Comparison of ENCODE assay signal across 19 cellular contexts in the genomic region with DNA sequence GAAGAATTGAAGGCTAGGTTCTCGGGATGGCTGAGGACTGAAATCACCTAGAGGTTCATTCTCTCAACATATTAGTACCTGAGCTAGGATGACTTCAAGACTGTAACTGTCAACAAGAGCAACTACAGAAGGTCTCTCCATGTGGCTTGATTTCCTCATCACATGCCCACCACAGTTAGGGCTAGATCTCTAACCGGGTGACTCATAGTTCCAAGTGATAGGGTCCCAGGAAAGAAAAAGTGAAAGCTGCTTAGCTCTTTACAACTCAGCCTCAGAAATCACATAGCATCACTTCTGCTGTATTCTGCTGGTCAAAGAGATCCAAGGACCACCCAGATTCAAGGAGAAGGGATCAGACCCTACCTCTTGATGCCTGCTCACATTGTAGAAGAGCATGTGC.
"Had no signal": no experiment of that assay in that cellular context is flagged by ENCODE, and none has a peak within 500 bp of the region (broad histone marks: within the 10 kb centered on the region; RNA-seq: fewer than 3 reads in every experiment).

No MANE protein-coding gene starts in this region.

- H3K4me1 ChIP-seq: adrenal gland, body of pancreas, colonic mucosa, thyroid gland had no signal

- H3K4me3 Mint-ChIP-seq: activated naive CD4-positive, alpha-beta T cell treated with anti-CD3 and anti-CD28 coated beads, Interleukin-2, amount 50 U/mL, for 24 hours had no signal

- H3K27ac Mint-ChIP-seq: activated naive CD4-positive, alpha-beta T cell treated with anti-CD3 and anti-CD28 coated beads, Interleukin-2, amount 50 U/mL, for 24 hours had no signal

- H3K27me3 ChIP-seq: adrenal gland, body of pancreas, colonic mucosa, thyroid gland had no signal

- H3K4me1 Mint-ChIP-seq: activated naive CD4-positive, alpha-beta T cell treated with anti-CD3 and anti-CD28 coated beads, Interleukin-2, amount 50 U/mL, for 24 hours had no signal

- H3K4me3 ChIP-seq: adrenal gland, body of pancreas, colonic mucosa, thyroid gland had no signal

- H3K36me3 Mint-ChIP-seq: activated naive CD4-positive, alpha-beta T cell treated with anti-CD3 and anti-CD28 coated beads, Interleukin-2, amount 50 U/mL, for 24 hours had no signal

- H3K36me3 ChIP-seq: adrenal gland, colonic mucosa, thyroid gland, WERI-Rb-1 had no signal

- H3K9me3 ChIP-seq: adrenal gland, body of pancreas, colonic mucosa, thyroid gland had no signal

- FAIRE-seq: endometrium, kidney had no signal

- H3K27me3 Mint-ChIP-seq: activated naive CD4-positive, alpha-beta T cell treated with anti-CD3 and anti-CD28 coated beads, Interleukin-2, amount 50 U/mL, for 24 hours had no signal

- ATAC-seq: body of pancreas, left lobe of liver had no signal

- H3K27ac ChIP-seq: adrenal gland, body of pancreas, colonic mucosa, thyroid gland, WERI-Rb-1 had no signal

- DNase-seq: activated CD4-positive, alpha-beta T cell treated with anti-CD3 and anti-CD28 coated beads, Interleukin-2, amount 50 U/mL, for 48 hours; activated gamma-delta T cell; adrenal gland; body of pancreas; central memory CD4-positive, alpha-beta T cell; colonic mucosa; erythroblast; foreskin fibroblast; glutamatergic neuron; hypothalamus; kidney; stimulated activated CD4-positive, alpha-beta T cell treated with anti-CD3 and anti-CD28 coated beads, Interleukin-12 subunit alpha, Interleukin-12 subunit beta, amount 100 ng/mL, for 4 hours; stimulated activated CD4-positive, alpha-beta T cell treated with anti-CD3 and anti-CD28 coated beads, Interleukin-1b, Interleukin-23, amount 100 ng/mL, for 48 hours; stimulated activated naive CD4-positive, alpha-beta T cell treated with Interleukin-2 at 50 U/mL for 16 hours; thyroid gland; WERI-Rb-1 had no signal
